15 cellular contexts compared by ENCODE assay signal in genomic region chr7:36158321-36158605, GRCh38.
"Had no signal": no experiment of that assay in that cellular context is flagged by ENCODE, and none has a peak within 500 bp of the region (broad histone marks: within the 10 kb centered on the region; RNA-seq: fewer than 3 reads in every experiment).

No MANE protein-coding gene starts in this region.

- H3K27me3 Mint-ChIP-seq: activated naive CD4-positive, alpha-beta T cell treated with anti-CD3 and anti-CD28 coated beads, Interleukin-2, amount 50 U/mL, for 24 hours; central memory CD8-positive, alpha-beta T cell had no signal

- H3K9me3 Mint-ChIP-seq: activated naive CD4-positive, alpha-beta T cell treated with anti-CD3 and anti-CD28 coated beads, Interleukin-2, amount 50 U/mL, for 24 hours; central memory CD8-positive, alpha-beta T cell; memory B cell; T-helper 1 cell treated with Interleukin-12 subunit alpha and Interleukin-12 subunit beta and Interleukin-4 antibody, amounts not matched to agents 30 μg/mL and 1 μg/mL, for 36 hours; WTC11 had no signal

- H3K27ac Mint-ChIP-seq: activated naive CD4-positive, alpha-beta T cell treated with anti-CD3 and anti-CD28 coated beads, Interleukin-2, amount 50 U/mL, for 24 hours; memory B cell; T-helper 1 cell treated with Interleukin-12 subunit alpha and Interleukin-12 subunit beta and Interleukin-4 antibody, amounts not matched to agents 30 μg/mL and 1 μg/mL, for 36 hours; WTC11 had no signal

- H3K9me3 ChIP-seq: body of pancreas, heart left ventricle, SK-N-SH, tibial nerve had no signal

- H3K27ac ChIP-seq: foreskin keratinocyte had no signal

- H3K9ac ChIP-seq: SK-N-SH had no signal

- ATAC-seq: body of pancreas, heart left ventricle, WTC11 had no signal

- H3K4me3 ChIP-seq: body of pancreas, tibial nerve had no signal

- H3K4me1 Mint-ChIP-seq: central memory CD8-positive, alpha-beta T cell had no signal

- FAIRE-seq: islet of Langerhans had no signal

- DNase-seq: activated CD4-positive, alpha-beta T cell treated with anti-CD3 and anti-CD28 coated beads, Interleukin-2, amount 50 U/mL, for 1 hour; amniotic stem cell; body of pancreas; cortex of kidney; effector CD8-positive, alpha-beta T cell; heart left ventricle; SK-N-SH had no signal

- H3K36me3 Mint-ChIP-seq: activated naive CD4-positive, alpha-beta T cell treated with anti-CD3 and anti-CD28 coated beads, Interleukin-2, amount 50 U/mL, for 24 hours; memory B cell had no signal

- H3K4me2 ChIP-seq: SK-N-SH had no signal

- H3K4me3 Mint-ChIP-seq: activated naive CD4-positive, alpha-beta T cell treated with anti-CD3 and anti-CD28 coated beads, Interleukin-2, amount 50 U/mL, for 24 hours; central memory CD8-positive, alpha-beta T cell; memory B cell; T-helper 1 cell treated with Interleukin-12 subunit alpha and Interleukin-12 subunit beta and Interleukin-4 antibody, amounts not matched to agents 30 μg/mL and 1 μg/mL, for 36 hours; WTC11 had no signal

- H3K27me3 ChIP-seq: body of pancreas, foreskin keratinocyte, heart left ventricle, tibial nerve had no signal

- H3K36me3 ChIP-seq: heart left ventricle, tibial nerve had no signal
